In genomic region chr5:124655211-124655880, GRCh38 we compare ENCODE assay signal across 9 cellular contexts.
DNase-seq lines count a peak whose midpoint lies in the region; ATAC-seq, FAIRE-seq and TF ChIP-seq lines count a peak whose summit lies in the region.
"Had no signal": no experiment of that assay in that cellular context is flagged by ENCODE, and none has a peak within 500 bp of the region (broad histone marks: within the 10 kb centered on the region; RNA-seq: fewer than 3 reads in every experiment).

No MANE protein-coding gene starts in this region.

- no peaks in the 10 kb centered on the region for H3K27me3 ChIP-seq in bronchial epithelial cell (ENCODE audit: control insufficient read depth, insufficient read depth, low read length)
- H3K27me3 ChIP-seq in osteoblast (ENCODE audit: insufficient read depth, low read length) = no peaks in the 10 kb centered on the region

- peak overlapping the region; percentile 17 for H2AFZ ChIP-seq in osteoblast (ENCODE audit: low read length)

- no peak for FAIRE-seq in bronchial epithelial cell (lab: Jason Lieb, UNC)

- H3K9me3 ChIP-seq in osteoblast (ENCODE audit: low read depth, low read length) = no peaks in the 10 kb centered on the region

- H3K4me3 ChIP-seq in bronchial epithelial cell (ENCODE audit: low read depth, low read length) (no peak overlapping the region), osteoblast (ENCODE audit: insufficient read depth, low read length) (peak overlapping the region; percentile 52)

- peak; percentile 82 for DNase-seq in NCI-H1694 (lab: John Stamatoyannopoulos, UW)
- peak; percentile 85 for DNase-seq in bronchial epithelial cell (ENCODE audit: low read depth)
- DNase-seq in osteoblast (ENCODE audit: insufficient read length, low spot score, missing footprints) = no peak
- DNase-seq in T-helper 1 cell = no peak
- no peak for DNase-seq in stimulated activated CD4-positive, alpha-beta T cell treated with anti-CD3 and anti-CD28 coated beads, Interleukin-2, amount 100 ng/mL, for 24 hours
- DNase-seq in stimulated activated CD8-positive, alpha-beta memory T cell treated with anti-CD3 and anti-CD28 coated beads, Interleukin-4, amount 100 ng/mL, for 48 hours = no peak
- DNase-seq: activated naive CD4-positive, alpha-beta T cell treated with anti-CD3 and anti-CD28 coated beads, Interleukin-2, amount 50 U/mL, for 16 hours; head of caudate nucleus had no signal

- peaks cover 38% of the 10 kb centered on the region for H3K4me1 ChIP-seq in osteoblast (ENCODE audit: insufficient read depth, low read length)

- no peaks in the 10 kb centered on the region for H3K36me3 ChIP-seq in bronchial epithelial cell (ENCODE audit: control insufficient read depth, insufficient read depth, low read length)
- H3K36me3 ChIP-seq in osteoblast (ENCODE audit: insufficient read depth, low read length) = no peaks in the 10 kb centered on the region

- H3K4me2 ChIP-seq in osteoblast (ENCODE audit: insufficient read depth, low read length) = peak overlapping the region; percentile 75

- H3K79me2 ChIP-seq in osteoblast (ENCODE audit: insufficient read depth, low read length) = no peaks in the 10 kb centered on the region

- no peak for TF ChIP-seq CTCF in bronchial epithelial cell (IDR thresholded peaks at IDR 0.05; ENCODE audit: insufficient read depth, low read length, severe bottlenecking)
- TF ChIP-seq CTCF in osteoblast (IDR thresholded peaks at IDR 0.05; ENCODE audit: extremely low read depth, low read depth, low read length) = no peak

- H3K27ac ChIP-seq in osteoblast (ENCODE audit: low read depth, low read length) = peak overlapping the region; percentile 29

- peak; percentile 9 for ATAC-seq in GM18511 (IDR thresholded peaks at IDR 0.05; ENCODE audit: unreplicated experiment)

- H4K20me1 ChIP-seq in osteoblast (ENCODE audit: insufficient read depth, low read length) = no peaks in the 10 kb centered on the region

Comparison
In these comparisons a context has a peak if more than half of its experiments do, and no peak if none do; other contexts are left out.
1. DNase-seq: peak in NCI-H1694 (single experiment) and bronchial epithelial cell (single experiment); none in osteoblast (single experiment), T-helper 1 cell (0 of 5), stimulated activated CD4-positive, alpha-beta T cell treated with anti-CD3 and anti-CD28 coated beads, Interleukin-2, amount 100 ng/mL, for 24 hours (0 of 2) and stimulated activated CD8-positive, alpha-beta memory T cell treated with anti-CD3 and anti-CD28 coated beads, Interleukin-4, amount 100 ng/mL, for 48 hours (single experiment).